Comparison of ENCODE assay signal across 21 cellular contexts in genomic region chr5:174459071-174459702, GRCh38.
DNase-seq lines count a peak whose midpoint lies in the region; ATAC-seq and TF ChIP-seq lines count a peak whose summit lies in the region.
"Had no signal": no experiment of that assay in that cellular context is flagged by ENCODE, and none has a peak within 500 bp of the region (broad histone marks: within the 10 kb centered on the region; RNA-seq: fewer than 3 reads in every experiment).

No MANE protein-coding gene starts in this region.

- H3K36me3 Mint-ChIP-seq in Caco-2 (ENCODE audit: insufficient read depth, unreplicated experiment), result peaks cover 15% of the 10 kb centered on the region

- no peaks in the 10 kb centered on the region for H3K79me2 ChIP-seq in mammary epithelial cell (ENCODE audit: insufficient read depth, low read length)
- H3K79me2 ChIP-seq in smooth muscle cell (ENCODE audit: low read depth), result no peaks in the 10 kb centered on the region

- H3K9me3 ChIP-seq in Caco-2 (no peaks in the 10 kb centered on the region), mammary epithelial cell (replicated peaks; ENCODE audit: insufficient read depth, low read length) (no peaks in the 10 kb centered on the region), smooth muscle cell (replicated peaks; ENCODE audit: low read depth) (no peaks in the 10 kb centered on the region)

- no peak overlapping the region for H3K4me3 Mint-ChIP-seq in Caco-2 (ENCODE audit: unreplicated experiment)
- H3K4me3 Mint-ChIP-seq: B cell; CD4-positive, alpha-beta T cell had no signal

- DNase-seq in Caco-2 (peak in 1 of 2 experiments; percentile 51), SW480 (ENCODE audit: low spot score) (peak; percentile 73), mammary epithelial cell (no peak), smooth muscle cell (lab: John Stamatoyannopoulos, UW; ENCODE audit: unreplicated experiment) (no peak)
- no peak for DNase-seq in stimulated activated naive CD4-positive, alpha-beta T cell treated with Interleukin-2 at 50 U/mL for 16 hours (lab: John Stamatoyannopoulos, UW)
- DNase-seq in activated CD4-positive, alpha-beta T cell treated with anti-CD3 and anti-CD28 coated beads for 1 hour, result no peak
- DNase-seq: CD4-positive, alpha-beta T cell; GM23248; KG1; NCI-H1048; NCI-H1436 treated with DMSO at 0.1 percent for 48 hours; NCI-H2029 treated with DMSO at 0.1 percent for 48 hours; NCI-H2171 treated with DMSO at 0.1 percent for 48 hours; NCI-H446 treated with DMSO at 0.1 percent for 48 hours; NCI-H748 treated with DMSO at 0.1 percent for 48 hours; OCI-M1 had no signal

- TF ChIP-seq CTCF in Caco-2 (IDR thresholded peaks at IDR 0.05; ENCODE audit: insufficient read depth in 1 of 2, low read depth in 1 of 2, low read length in 1 of 2, severe bottlenecking in 1 of 2, unreplicated experiment in 1 of 2) (no peak), mammary epithelial cell (conservative IDR thresholded peaks at IDR 0.05 in 1 of 2, IDR thresholded peaks at IDR 0.05 in 1 of 2; ENCODE audit: extremely low read depth in 1 of 2, insufficient read depth in 1 of 2, low read depth in 1 of 2, low read length in 2 of 2) (no peak), smooth muscle cell (IDR thresholded peaks at IDR 0.05; ENCODE audit: borderline replicate concordance, insufficient read depth, poor library complexity, severe bottlenecking) (no peak)

- peaks cover 69% of the 10 kb centered on the region for H3K4me1 Mint-ChIP-seq in Caco-2 (ENCODE audit: low read depth, unreplicated experiment)
- H3K4me1 Mint-ChIP-seq: B cell had no signal

- intact Hi-C loops in Caco-2 (cut with micrococcal nuclease; ENCODE audit: unreplicated experiment), result no loop called here
- intact Hi-C loops in mammary epithelial cell (cut with micrococcal nuclease), result no loop called here

- no peaks in the 10 kb centered on the region for H3F3A ChIP-seq in smooth muscle cell (ENCODE audit: low read depth)

- peak overlapping the region; percentile 89 for H2AFZ ChIP-seq in mammary epithelial cell (ENCODE audit: low read depth, low read length)
- no peak overlapping the region for H2AFZ ChIP-seq in smooth muscle cell (ENCODE audit: low read depth)
- H2AFZ ChIP-seq: GM23248 had no signal

- dilution Hi-C loops in mammary epithelial cell (cut with HindIII; ENCODE audit: low sequenced_read_pairs), result no loop called here

- H3K4me1 ChIP-seq in Caco-2 (peaks cover 78% of the 10 kb centered on the region), mammary epithelial cell (ENCODE audit: insufficient read depth, low read length) (peaks cover 14% of the 10 kb centered on the region), smooth muscle cell (ENCODE audit: low read depth) (peaks cover 9% of the 10 kb centered on the region)

- 12% methylated on average over 12 of the region's 12 CpGs for WGBS in mammary epithelial cell (ENCODE audit: low coverage, missing lambda C conversion rate)
- 57% methylated on average over 12 of the region's 12 CpGs for WGBS in smooth muscle cell (ENCODE audit: low lambda C conversion rate)

- peak overlapping the region; percentile 90 for H3K27ac Mint-ChIP-seq in Caco-2 (ENCODE audit: unreplicated experiment)
- H3K27ac Mint-ChIP-seq: B cell; CD4-positive, alpha-beta T cell had no signal

- H4K20me1 ChIP-seq in mammary epithelial cell (ENCODE audit: insufficient read depth, low read length) (no peaks in the 10 kb centered on the region), smooth muscle cell (ENCODE audit: low read depth) (no peaks in the 10 kb centered on the region)

- H3K4me2 ChIP-seq in mammary epithelial cell (ENCODE audit: insufficient read depth, low read depth, low read length) (peak overlapping the region; percentile 30), smooth muscle cell (peak overlapping the region; percentile 29)

- no peaks in the 10 kb centered on the region for H3K27me3 Mint-ChIP-seq in Caco-2 (ENCODE audit: insufficient read depth, unreplicated experiment)
- H3K27me3 Mint-ChIP-seq: B cell; CD4-positive, alpha-beta T cell had no signal

- POLR2A ChIA-PET in Caco-2 (lab: Charles Lee), result no interaction called here

- H3K9ac ChIP-seq in mammary epithelial cell (ENCODE audit: insufficient read depth, low read length) (no peak overlapping the region), smooth muscle cell (ENCODE audit: low read depth) (no peak overlapping the region)
- H3K9ac ChIP-seq: GM23248 had no signal

- H3K27ac ChIP-seq in mammary epithelial cell (ENCODE audit: insufficient read depth, low read depth, low read length), result no peak overlapping the region
- peak overlapping the region; percentile 71 for H3K27ac ChIP-seq in smooth muscle cell (ENCODE audit: low read depth)
- H3K27ac ChIP-seq: 22Rv1, GM23248, SJSA1 had no signal

- H3K4me3 ChIP-seq in Caco-2 (ENCODE audit: low read depth, low read length), result no peak overlapping the region
- H3K4me3 ChIP-seq in mammary epithelial cell (replicated peaks in 1 of 3; ENCODE audit: insufficient read depth in 1 of 3, low read depth in 2 of 3, low read length in 3 of 3), result no peak overlapping the region
- H3K4me3 ChIP-seq in smooth muscle cell, result no peak overlapping the region
- H3K4me3 ChIP-seq: GM23248, SJSA1 had no signal

- in situ Hi-C loops in mammary epithelial cell (cut with MboI; ENCODE audit: low sequenced_read_pairs in 2 of 2), result no loop called here

- H3K36me3 ChIP-seq in Caco-2 (ENCODE audit: control insufficient read depth, insufficient read depth, low read length) (no peaks in the 10 kb centered on the region), mammary epithelial cell (ENCODE audit: insufficient read depth, low read length) (no peaks in the 10 kb centered on the region), smooth muscle cell (ENCODE audit: low read depth) (no peaks in the 10 kb centered on the region)
- H3K36me3 ChIP-seq: SJSA1 had no signal

- no peaks in the 10 kb centered on the region for H3K9me3 Mint-ChIP-seq in Caco-2 (ENCODE audit: unreplicated experiment)
- H3K9me3 Mint-ChIP-seq: CD4-positive, alpha-beta T cell had no signal

- CTCF ChIA-PET in Caco-2 (lab: Charles Lee), result no interaction called here
- CTCF ChIA-PET in mammary epithelial cell (lab: Charles Lee; ENCODE audit: low non-redundant PET), result no interaction called here

- BruUV-seq in Caco-2 (replicated peaks; lab: Mats Ljungman, UMichigan), result no TSS peak
- no TSS peak for BruUV-seq in mammary epithelial cell (replicated peaks; lab: Mats Ljungman, UMichigan)

- ATAC-seq in GM19324 (IDR thresholded peaks at IDR 0.05; ENCODE audit: low FRiP score, unreplicated experiment), result no peak
- no peak for ATAC-seq in HG02840 (IDR thresholded peaks at IDR 0.05; ENCODE audit: low FRiP score, unreplicated experiment)

- no peaks in the 10 kb centered on the region for H3K27me3 ChIP-seq in Caco-2 (replicated peaks; ENCODE audit: control insufficient read depth, insufficient read depth, low read length)
- H3K27me3 ChIP-seq in mammary epithelial cell (ENCODE audit: insufficient read depth, low read length), result no peaks in the 10 kb centered on the region
- H3K27me3 ChIP-seq in smooth muscle cell (ENCODE audit: low read depth), result no peaks in the 10 kb centered on the region
- H3K27me3 ChIP-seq: SJSA1 had no signal
